1 cellular context compared by ENCODE assay signal in genomic region chr13:28379371-28380083, GRCh38.
TF ChIP-seq lines count a peak whose summit lies in the region.

No MANE protein-coding gene starts in this region.

TF ChIP-seq in GM23338, 12 proteins besides CTCF, POLR2A, EP300 and RAD21 (continued from another document):
- no peak for TF ChIP-seq ZNF462 (CRISPR knock-in tag; IDR thresholded peaks at IDR 0.05)
